In genomic region chr2:207231106-207231860, GRCh38 we compare ENCODE assay signal across 11 cellular contexts.
A peak's percentile ranks its signal among the peaks of the same experiment; 100 is the strongest.
DNase-seq lines count a peak whose midpoint lies in the region; ATAC-seq, FAIRE-seq and TF ChIP-seq lines count a peak whose summit lies in the region.
"Had no signal": no experiment of that assay in that cellular context is flagged by ENCODE, and none has a peak within 500 bp of the region (broad histone marks: within the 10 kb centered on the region; RNA-seq: fewer than 3 reads in every experiment).

No MANE protein-coding gene starts in this region.

- no peak overlapping the region for H2AFZ ChIP-seq in astrocyte (ENCODE audit: low read depth, low read length)

- H3K79me2 ChIP-seq in astrocyte (ENCODE audit: insufficient read depth, low read length), result no peaks in the 10 kb centered on the region

- H3K9ac ChIP-seq in astrocyte (ENCODE audit: low read length), result peak overlapping the region; percentile 73

- H3K9me3 ChIP-seq in astrocyte (ENCODE audit: insufficient read depth, low read depth, low read length), result no peaks in the 10 kb centered on the region

- H3K4me3 Mint-ChIP-seq in astrocyte (ENCODE audit: unreplicated experiment), result peak overlapping the region; percentile 16
- no peak overlapping the region for H3K4me3 Mint-ChIP-seq in nephron progenitor cell
- H3K4me3 Mint-ChIP-seq: immature natural killer cell had no signal

- DNase-seq in AG10803 (ENCODE audit: low read depth), result peak; percentile 31
- DNase-seq in EL, result peak; percentile 41
- DNase-seq in astrocyte (ENCODE audit: low read depth), result peak; percentile 30
- no peak for DNase-seq in nephron progenitor cell
- no peak for DNase-seq in RKO (ENCODE audit: low spot score)
- no peak for DNase-seq in A172 (ENCODE audit: low spot score)
- no peak for DNase-seq in activated CD4-positive, CD25-positive, alpha-beta regulatory T cell treated with anti-CD3 and anti-CD28 coated beads, Interleukin-2, amount 50 U/mL, for 72 hours
- DNase-seq: effector memory CD4-positive, alpha-beta T cell; immature natural killer cell had no signal

- no peaks in the 10 kb centered on the region for H3K27me3 ChIP-seq in astrocyte (ENCODE audit: insufficient read depth, low read length)

- H3K27ac Mint-ChIP-seq in astrocyte (ENCODE audit: unreplicated experiment), result peak overlapping the region; percentile 93
- peak overlapping the region; percentile 20 for H3K27ac Mint-ChIP-seq in nephron progenitor cell
- H3K27ac Mint-ChIP-seq: immature natural killer cell had no signal

- peak; percentile 59 for FAIRE-seq in astrocyte (lab: Jason Lieb, UNC)
- FAIRE-seq: frontal cortex had no signal

- H3K4me3 ChIP-seq in AG10803 (ENCODE audit: low read length), result no peak overlapping the region
- no peak overlapping the region for H3K4me3 ChIP-seq in astrocyte (ENCODE audit: insufficient read depth, low read depth, low read length)

- H3K27ac ChIP-seq in astrocyte (ENCODE audit: low read depth, low read length), result peak overlapping the region; percentile 86

- H3K9me3 Mint-ChIP-seq in astrocyte (ENCODE audit: unreplicated experiment) (no peaks in the 10 kb centered on the region), nephron progenitor cell (no peaks in the 10 kb centered on the region)

- TF ChIP-seq CTCF in AG10803 (conservative IDR thresholded peaks at IDR 0.05; ENCODE audit: low read length), result no peak
- no peak for TF ChIP-seq CTCF in astrocyte (IDR thresholded peaks at IDR 0.05; ENCODE audit: insufficient read depth, low read depth, low read length)
- no peak for TF ChIP-seq CTCF in nephron progenitor cell (IDR thresholded peaks at IDR 0.05)

- H3K4me1 ChIP-seq in astrocyte (ENCODE audit: insufficient read depth, low read length), result peaks cover 34% of the 10 kb centered on the region

- ATAC-seq in esophagus mucosa, result no peak

- H3K27me3 Mint-ChIP-seq in astrocyte (ENCODE audit: low read depth, unreplicated experiment) (no peaks in the 10 kb centered on the region), nephron progenitor cell (ENCODE audit: low read depth, poor library complexity) (peaks cover 6% of the 10 kb centered on the region)

- H4K20me1 ChIP-seq in astrocyte (ENCODE audit: insufficient read depth, low read length), result no peaks in the 10 kb centered on the region

- H3K36me3 Mint-ChIP-seq in astrocyte (ENCODE audit: low read depth, unreplicated experiment), result peaks cover 5% of the 10 kb centered on the region
- H3K36me3 Mint-ChIP-seq in nephron progenitor cell (ENCODE audit: low read depth), result no peaks in the 10 kb centered on the region
- H3K36me3 Mint-ChIP-seq: immature natural killer cell had no signal

- peak overlapping the region; percentile 67 for H3K4me2 ChIP-seq in astrocyte (ENCODE audit: low read length)

- no peaks in the 10 kb centered on the region for H3K36me3 ChIP-seq in astrocyte (ENCODE audit: insufficient read depth, low read length)

- peaks cover 64% of the 10 kb centered on the region for H3K4me1 Mint-ChIP-seq in astrocyte (ENCODE audit: low read depth, unreplicated experiment)
- H3K4me1 Mint-ChIP-seq in nephron progenitor cell, result peaks cover 66% of the 10 kb centered on the region
- H3K4me1 Mint-ChIP-seq: immature natural killer cell had no signal

Comparison
In these comparisons a context has a peak if more than half of its experiments do, and no peak if none do; other contexts are left out.
1. DNase-seq: peak in AG10803 (single experiment), EL (single experiment) and astrocyte (single experiment); none in nephron progenitor cell (single experiment), RKO (single experiment), A172 (single experiment) and activated CD4-positive, CD25-positive, alpha-beta regulatory T cell treated with anti-CD3 and anti-CD28 coated beads, Interleukin-2, amount 50 U/mL, for 72 hours (single experiment).